1 cellular context compared by ENCODE assay signal in the genomic region with DNA sequence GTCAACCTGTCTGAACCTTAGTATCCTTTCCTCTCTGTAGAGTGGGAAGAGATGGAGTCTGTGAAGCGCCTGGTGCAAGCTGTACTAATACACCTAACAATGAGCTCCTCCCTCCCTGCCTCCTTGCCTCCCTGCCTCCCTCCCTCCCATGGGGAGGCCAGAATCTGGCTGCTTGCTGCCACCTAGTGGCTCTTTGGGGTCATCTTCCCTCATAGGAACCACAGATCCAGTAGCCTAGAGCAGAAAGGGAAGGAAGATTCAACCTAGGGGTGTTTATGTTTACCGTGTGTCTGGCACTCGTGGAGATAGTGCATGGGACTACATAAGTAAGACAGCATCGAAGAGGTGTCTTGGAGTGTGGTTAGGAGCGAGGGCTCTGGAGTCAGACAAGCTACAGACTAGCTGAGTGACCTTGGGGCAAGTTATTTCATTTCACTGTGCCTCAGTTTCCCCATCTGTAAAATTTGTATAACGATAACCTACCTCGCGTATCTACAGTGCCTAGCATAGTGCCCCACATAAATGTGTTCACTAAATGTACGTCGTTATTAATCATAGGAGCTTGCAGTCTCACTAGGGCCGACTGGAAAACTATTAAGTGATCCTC.
TF ChIP-seq lines count a peak whose summit lies in the region.

No MANE protein-coding gene starts in this region.

TF ChIP-seq in K562, 482 proteins besides CTCF, POLR2A, EP300 and RAD21 (continued from another document):
- TF ChIP-seq, protein P1, sequence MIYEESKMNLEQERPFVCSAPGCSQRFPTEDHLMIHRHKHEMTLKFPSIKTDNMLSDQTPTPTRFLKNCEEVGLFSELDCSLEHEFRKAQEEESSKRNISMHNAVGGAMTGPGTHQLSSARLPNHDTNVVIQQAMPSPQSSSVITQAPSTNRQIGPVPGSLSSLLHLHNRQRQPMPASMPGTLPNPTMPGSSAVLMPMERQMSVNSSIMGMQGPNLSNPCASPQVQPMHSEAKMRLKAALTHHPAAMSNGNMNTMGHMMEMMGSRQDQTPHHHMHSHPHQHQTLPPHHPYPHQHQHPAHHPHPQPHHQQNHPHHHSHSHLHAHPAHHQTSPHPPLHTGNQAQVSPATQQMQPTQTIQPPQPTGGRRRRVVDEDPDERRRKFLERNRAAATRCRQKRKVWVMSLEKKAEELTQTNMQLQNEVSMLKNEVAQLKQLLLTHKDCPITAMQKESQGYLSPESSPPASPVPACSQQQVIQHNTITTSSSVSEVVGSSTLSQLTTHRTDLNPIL (CRISPR knock-in tag; IDR thresholded peaks at IDR 0.05), result no peak
- TF ChIP-seq, protein P2, sequence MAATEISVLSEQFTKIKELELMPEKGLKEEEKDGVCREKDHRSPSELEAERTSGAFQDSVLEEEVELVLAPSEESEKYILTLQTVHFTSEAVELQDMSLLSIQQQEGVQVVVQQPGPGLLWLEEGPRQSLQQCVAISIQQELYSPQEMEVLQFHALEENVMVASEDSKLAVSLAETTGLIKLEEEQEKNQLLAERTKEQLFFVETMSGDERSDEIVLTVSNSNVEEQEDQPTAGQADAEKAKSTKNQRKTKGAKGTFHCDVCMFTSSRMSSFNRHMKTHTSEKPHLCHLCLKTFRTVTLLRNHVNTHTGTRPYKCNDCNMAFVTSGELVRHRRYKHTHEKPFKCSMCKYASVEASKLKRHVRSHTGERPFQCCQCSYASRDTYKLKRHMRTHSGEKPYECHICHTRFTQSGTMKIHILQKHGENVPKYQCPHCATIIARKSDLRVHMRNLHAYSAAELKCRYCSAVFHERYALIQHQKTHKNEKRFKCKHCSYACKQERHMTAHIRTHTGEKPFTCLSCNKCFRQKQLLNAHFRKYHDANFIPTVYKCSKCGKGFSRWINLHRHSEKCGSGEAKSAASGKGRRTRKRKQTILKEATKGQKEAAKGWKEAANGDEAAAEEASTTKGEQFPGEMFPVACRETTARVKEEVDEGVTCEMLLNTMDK (IDR thresholded peaks at IDR 0.05; ENCODE audit: borderline replicate concordance, insufficient read depth, low read depth, low read length, poor library complexity, severe bottlenecking), result peak; percentile 40
- TF ChIP-seq MAZ (CRISPR knock-in tag; conservative IDR thresholded peaks at IDR 0.05 in 1 of 2, IDR thresholded peaks at IDR 0.05 in 1 of 2) (peak; percentile 39 to 92; a peak in 3 of 4 replicates), HCFC1 (IDR thresholded peaks at IDR 0.05; ENCODE audit: low read depth, low read length) (0 out of 2 replicates have a peak, but pooled peaks have one; percentile 16), POLR2G (IDR thresholded peaks at IDR 0.05; ENCODE audit: low read depth, low read length) (no peak), CREM (IDR thresholded peaks at IDR 0.05; ENCODE audit: low read depth) (no peak), DMBX1 (CRISPR knock-in tag; IDR thresholded peaks at IDR 0.05; ENCODE audit: borderline replicate concordance) (no peak), KLF6 (CRISPR knock-in tag; IDR thresholded peaks at IDR 0.05; ENCODE audit: borderline replicate concordance) (no peak), ZNF445 (CRISPR knock-in tag; IDR thresholded peaks at IDR 0.05; ENCODE audit: low read depth) (no peak), ZNF41 (CRISPR knock-in tag; conservative IDR thresholded peaks at IDR 0.05) (no peak), RB1 (IDR thresholded peaks at IDR 0.05; ENCODE audit: low read depth) (peak; percentile 35; the same call in 1 of the 2 replicates), JUND (IDR thresholded peaks at IDR 0.05; ENCODE audit: borderline replicate concordance, low read depth, low read length) (peak; percentile 8; the same call in 1 of the 2 replicates), JUND (tag; IDR thresholded peaks at IDR 0.05; ENCODE audit: borderline replicate concordance, low read depth, low read length) (no peak)
